In genomic region chr13:92173254-92173653, GRCh38 we compare ENCODE assay signal across 11 cellular contexts.
"Had no signal": no experiment of that assay in that cellular context is flagged by ENCODE, and none has a peak within 500 bp of the region (broad histone marks: within the 10 kb centered on the region; RNA-seq: fewer than 3 reads in every experiment).

No MANE protein-coding gene starts in this region.

- DNase-seq: GM23248, GOT3, H7, H9, HCEC 1CT, HFFc6 had no signal

- ATAC-seq: GM23338, HCT116 had no signal

- FAIRE-seq: H1, H54 had no signal

- H3K9me3 ChIP-seq: HAP-1 had no signal

- H3K4me2 ChIP-seq: GM23338 had no signal

- H3K9ac ChIP-seq: GM23248 had no signal

- H3K27ac ChIP-seq: GM23248 had no signal

- H2AFZ ChIP-seq: GM23248, GM23338 had no signal

- H3K36me3 ChIP-seq: HAP-1 had no signal

- H3K4me1 ChIP-seq: HAP-1 had no signal

- H3K4me3 ChIP-seq: GM23248, GM23338, HAP-1 had no signal
